Comparison of ENCODE assay signal across 9 cellular contexts in genomic region chr17:82240506-82241182, GRCh38. TPM values are rescaled to one million over a fixed set of nuclear protein-coding genes. Genes with fewer than 3 reads are reported as not detected.
DNase-seq lines count a peak whose midpoint lies in the region; ATAC-seq and TF ChIP-seq lines count a peak whose summit lies in the region.
"Had no signal": no experiment of that assay in that cellular context is flagged by ENCODE, and none has a peak within 500 bp of the region (broad histone marks: within the 10 kb centered on the region; RNA-seq: fewer than 3 reads in every experiment).

No MANE protein-coding gene starts in this region.

- ATAC-seq in activated CD4-positive, alpha-beta T cell treated with anti-CD3 and anti-CD28 coated beads for 36 hours, result no peak
- no peak for ATAC-seq in right lobe of liver
- no peak for ATAC-seq in GM19328 (IDR thresholded peaks at IDR 0.05; ENCODE audit: unreplicated experiment)

- no peak overlapping the region for H3K4me3 Mint-ChIP-seq in activated CD4-positive, alpha-beta T cell treated with anti-CD3 and anti-CD28 coated beads for 36 hours
- peak overlapping the region; percentile 29 for H3K4me3 Mint-ChIP-seq in activated naive CD8-positive, alpha-beta T cell treated with anti-CD3 and anti-CD28 coated beads for 36 hours

- intact Hi-C loops in activated CD4-positive, alpha-beta T cell treated with anti-CD3 and anti-CD28 coated beads for 36 hours (cut with DNase I, micrococcal nuclease), result no loop called here
- intact Hi-C loops in right lobe of liver (cut with DNase I), result no loop called here

- no peaks in the 10 kb centered on the region for H4K20me1 ChIP-seq in MM.1S (ENCODE audit: insufficient read depth, low read length)

- no peaks in the 10 kb centered on the region for H3K9me2 ChIP-seq in MM.1S (replicated peaks; ENCODE audit: insufficient read depth, low read length)

- peaks cover 19% of the 10 kb centered on the region for H3K79me2 ChIP-seq in MM.1S (ENCODE audit: low read length)

- peaks cover 0 to 26% (median 12%) of the 10 kb centered on the region in 4 donors for H3K36me3 ChIP-seq in right lobe of liver
- H3K36me3 ChIP-seq in MM.1S (replicated peaks; ENCODE audit: insufficient read depth, low read length), result peaks cover 3% of the 10 kb centered on the region; the same call in 1 of the 2 replicates

- no peaks in the 10 kb centered on the region for H3F3A ChIP-seq in MM.1S (ENCODE audit: insufficient read depth, low read length)

- H3K4me2 ChIP-seq in MM.1S (ENCODE audit: low read depth, low read length), result no peak overlapping the region

- TF ChIP-seq POLR2A in right lobe of liver (IDR thresholded peaks at IDR 0.05), result no peak

- H3K27me3 ChIP-seq in right lobe of liver (no peaks in the 10 kb centered on the region), MM.1S (replicated peaks; ENCODE audit: insufficient read depth, low read length) (no peaks in the 10 kb centered on the region)

- no peaks in the 10 kb centered on the region for H3K27me3 Mint-ChIP-seq in activated CD4-positive, alpha-beta T cell treated with anti-CD3 and anti-CD28 coated beads for 36 hours
- H3K27me3 Mint-ChIP-seq in activated naive CD8-positive, alpha-beta T cell treated with anti-CD3 and anti-CD28 coated beads for 36 hours, result no peaks in the 10 kb centered on the region

- H3K9ac ChIP-seq in MM.1S (ENCODE audit: low read length), result no peak overlapping the region

- TF ChIP-seq CTCF in right lobe of liver (IDR thresholded peaks at IDR 0.05) (no peak), MM.1S (IDR thresholded peaks at IDR 0.05; ENCODE audit: low read length) (no peak)

- CTCF ChIA-PET in activated CD4-positive, alpha-beta T cell treated with anti-CD3 and anti-CD28 coated beads for 36 hours (lab: Charles Lee), result interaction anchor here (0.7 to 1.3 kb wide), 2 partner anchors 9 to 43 kb away, joined by 3 read pairs; no protein-coding TSS in a partner anchor

- H3K4me1 Mint-ChIP-seq in activated CD4-positive, alpha-beta T cell treated with anti-CD3 and anti-CD28 coated beads for 36 hours, result peaks cover 62% of the 10 kb centered on the region
- H3K4me1 Mint-ChIP-seq in activated naive CD8-positive, alpha-beta T cell treated with anti-CD3 and anti-CD28 coated beads for 36 hours, result peaks cover 40% of the 10 kb centered on the region

- H3K27ac ChIP-seq in right lobe of liver, result peak overlapping the region; percentile 47 to 80 (median 52)
- H3K27ac ChIP-seq in temporal lobe (ENCODE audit: low read depth, low read length), result peak overlapping the region; percentile 65
- H3K27ac ChIP-seq in MM.1S (ENCODE audit: low read length), result no peak overlapping the region

- no peak for DNase-seq in activated CD4-positive, alpha-beta T cell treated with anti-CD3 and anti-CD28 coated beads for 36 hours
- no peak for DNase-seq in activated CD4-positive, alpha-beta T cell treated with anti-CD3 and anti-CD28 coated beads, Interleukin-2, amount 50 U/mL, for 1 hour
- DNase-seq in activated naive CD8-positive, alpha-beta T cell treated with anti-CD3 and anti-CD28 coated beads for 36 hours, result no peak
- DNase-seq in right lobe of liver (no peak), MM.1S (no peak), T-helper 9 cell (no peak)
- DNase-seq: NCI-H524 had no signal

- no peaks in the 10 kb centered on the region for H3K9me3 Mint-ChIP-seq in activated CD4-positive, alpha-beta T cell treated with anti-CD3 and anti-CD28 coated beads for 36 hours (ENCODE audit: low read depth)
- H3K9me3 Mint-ChIP-seq in activated naive CD8-positive, alpha-beta T cell treated with anti-CD3 and anti-CD28 coated beads for 36 hours, result no peaks in the 10 kb centered on the region

- peaks cover 37% of the 10 kb centered on the region for H3K36me3 Mint-ChIP-seq in activated CD4-positive, alpha-beta T cell treated with anti-CD3 and anti-CD28 coated beads for 36 hours (ENCODE audit: low read depth)
- peaks cover 14% of the 10 kb centered on the region for H3K36me3 Mint-ChIP-seq in activated naive CD8-positive, alpha-beta T cell treated with anti-CD3 and anti-CD28 coated beads for 36 hours

- WGBS in right lobe of liver (ENCODE audit: insufficient coverage, low coverage, low lambda C conversion rate, missing lambda C conversion rate), result 48% methylated on average over 11 of the region's 20 CpGs

- H3K4me3 ChIP-seq in right lobe of liver (no peak overlapping the region), MM.1S (ENCODE audit: low read length) (no peak overlapping the region)

- H3K9me3 ChIP-seq in right lobe of liver (no peaks in the 10 kb centered on the region), MM.1S (replicated peaks; ENCODE audit: insufficient read depth, low read length) (no peaks in the 10 kb centered on the region)

- H3K4me1 ChIP-seq in right lobe of liver (peaks cover 4 to 67% (median 42%) of the 10 kb centered on the region in 4 donors), MM.1S (ENCODE audit: low read length) (no peaks in the 10 kb centered on the region)

- H2AFZ ChIP-seq in MM.1S (ENCODE audit: low read length), result no peak overlapping the region

- POLR2A ChIA-PET in activated CD4-positive, alpha-beta T cell treated with anti-CD3 and anti-CD28 coated beads for 36 hours (lab: Charles Lee), result interaction anchor here (0.6 to 1.4 kb wide), 3 partner anchors 57 to 348 kb away, joined by 3 to 4 read pairs (median 3); no protein-coding TSS in a partner anchor

- H3K27ac Mint-ChIP-seq in activated CD4-positive, alpha-beta T cell treated with anti-CD3 and anti-CD28 coated beads for 36 hours, result peak overlapping the region; percentile 77
- peak overlapping the region; percentile 64 for H3K27ac Mint-ChIP-seq in activated naive CD8-positive, alpha-beta T cell treated with anti-CD3 and anti-CD28 coated beads for 36 hours

RNA-seq across cellular contexts. Expression of gene SLC16A3, which starts 11.8 kb away (rescaled TPM):
- total RNA-seq in activated CD4-positive, alpha-beta T cell treated with anti-CD3 and anti-CD28 coated beads for 36 hours, result 100 to 1,000 TPM in 1 of 2 experiments, 10 to 100 TPM in 1; 93.2 to 157 TPM
- total RNA-seq in activated naive CD8-positive, alpha-beta T cell treated with anti-CD3 and anti-CD28 coated beads for 36 hours, result 10 to 100 TPM; 75.8 to 79.3 TPM
- 10 to 100 TPM in 2 of 6 experiments, 1 to 10 TPM in 4; 4.1 to 34.0 (median 7.3) TPM for total RNA-seq in right lobe of liver
- 2.5 TPM for total RNA-seq in temporal lobe

RNA-seq across cellular contexts. Expression of gene CCDC57, which starts 28.0 kb away (rescaled TPM):
- total RNA-seq in activated CD4-positive, alpha-beta T cell treated with anti-CD3 and anti-CD28 coated beads for 36 hours, result 10 to 100 TPM; 41.6 to 43.8 TPM
- total RNA-seq in activated naive CD8-positive, alpha-beta T cell treated with anti-CD3 and anti-CD28 coated beads for 36 hours, result 10 to 100 TPM; 59.5 to 65.1 TPM
- total RNA-seq in right lobe of liver (10 to 100 TPM; 10.1 to 37.4 (median 17.2) TPM), temporal lobe (16.2 TPM)

RNA-seq across cellular contexts. Expression of gene CSNK1D, which starts 32.9 kb away (rescaled TPM):
- total RNA-seq in activated CD4-positive, alpha-beta T cell treated with anti-CD3 and anti-CD28 coated beads for 36 hours, result 100 to 1,000 TPM; 118 to 182 TPM
- 100 to 1,000 TPM; 110 to 115 TPM for total RNA-seq in activated naive CD8-positive, alpha-beta T cell treated with anti-CD3 and anti-CD28 coated beads for 36 hours
- 10 to 100 TPM; 32.7 to 73.0 (median 45.9) TPM for total RNA-seq in right lobe of liver
- total RNA-seq in temporal lobe, result 32.2 TPM
